In the genomic region with DNA sequence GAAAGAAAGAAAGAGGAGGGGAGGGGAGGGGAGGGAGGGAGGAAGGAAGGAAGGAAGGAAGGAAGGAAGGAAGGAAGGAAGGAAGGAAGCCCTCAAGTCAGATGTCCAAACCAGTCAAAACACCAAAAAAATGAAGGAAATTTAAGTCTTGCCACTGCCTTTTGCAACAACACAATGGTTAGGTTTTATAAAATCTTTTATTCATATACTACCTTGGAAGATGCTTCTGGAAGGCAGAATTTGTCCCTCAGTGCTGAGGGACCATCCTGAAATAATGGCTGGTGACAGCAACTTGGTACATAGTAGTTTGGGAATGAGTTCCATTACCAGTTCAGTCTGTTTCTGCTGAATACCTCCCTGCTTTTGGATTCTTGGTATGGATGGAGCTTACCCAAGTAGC, we compare ENCODE assay signal across 31 cellular contexts.
"Had no signal": no experiment of that assay in that cellular context is flagged by ENCODE, and none has a peak within 500 bp of the region (broad histone marks: within the 10 kb centered on the region; RNA-seq: fewer than 3 reads in every experiment).

No MANE protein-coding gene starts in this region.

- ATAC-seq: activated CD4-positive, alpha-beta T cell treated with anti-CD3 and anti-CD28 coated beads for 36 hours; activated CD8-positive, alpha-beta memory T cell treated with anti-CD3 and anti-CD28 coated beads, Interleukin-2, amount 10 ng/mL, durations not matched to agents 7 days and 5 days; activated CD8-positive, alpha-beta T cell treated with anti-CD3 and anti-CD28 coated beads, Interleukin-2, amount 10 ng/mL, durations not matched to agents 7 days and 5 days; activated naive CD8-positive, alpha-beta T cell treated with anti-CD3 and anti-CD28 coated beads, Interleukin-2, amount 50 U/mL, for 24 hours; body of pancreas; effector memory CD8-positive, alpha-beta T cell; foreskin keratinocyte; gastrocnemius medialis; heart left ventricle had no signal

- H3K9me3 ChIP-seq: adrenal gland, body of pancreas, esophagus muscularis mucosa, gastrocnemius medialis, heart left ventricle had no signal

- H3K4me3 ChIP-seq: adrenal gland, body of pancreas, esophagus muscularis mucosa, gastrocnemius medialis, heart left ventricle had no signal

- H3K27me3 ChIP-seq: body of pancreas, esophagus muscularis mucosa, gastrocnemius medialis had no signal

- FAIRE-seq: colon had no signal

- DNase-seq: activated CD4-positive, alpha-beta memory T cell treated with anti-CD3 and anti-CD28 coated beads for 36 hours; activated CD4-positive, alpha-beta T cell treated with anti-CD3 and anti-CD28 coated beads for 36 hours; activated CD4-positive, alpha-beta T cell treated with anti-CD3 and anti-CD28 coated beads, Interleukin-2, amount 10 ng/mL, durations not matched to agents 24 days and 14 days; activated CD4-positive, CD25-positive, alpha-beta regulatory T cell; activated CD4-positive, CD25-positive, alpha-beta regulatory T cell treated with anti-CD3 and anti-CD28 coated beads, Interleukin-2, amount 50 U/mL, for 72 hours; activated CD8-positive, alpha-beta memory T cell treated with anti-CD3 and anti-CD28 coated beads, Interleukin-2, amount 10 ng/mL, durations not matched to agents 7 days and 5 days; activated CD8-positive, alpha-beta memory T cell treated with anti-CD3 and anti-CD28 coated beads, Interleukin-2, amount 50 U/mL, for 4 hours; activated CD8-positive, alpha-beta T cell treated with anti-CD3 and anti-CD28 coated beads, Interleukin-2, amount 10 ng/mL, durations not matched to agents 7 days and 5 days; activated effector memory CD4-positive, alpha-beta T cell treated with anti-CD3 and anti-CD28 coated beads, Interleukin-2, amount 50 U/mL, for 16 hours; activated naive CD4-positive, alpha-beta T cell treated with anti-CD3 and anti-CD28 coated beads for 36 hours; activated naive CD8-positive, alpha-beta T cell treated with anti-CD3 and anti-CD28 coated beads for 36 hours; activated naive CD8-positive, alpha-beta T cell treated with anti-CD3 and anti-CD28 coated beads, Interleukin-2, amount 50 U/mL, for 24 hours; activated T-cell treated with anti-CD3 and anti-CD28 coated beads, Interleukin-2, amount 50 U/mL, for 1 hour; activated T-cell treated with anti-CD3 and anti-CD28 coated beads, Interleukin-2, amount 50 U/mL, for 48 hours; adrenal gland; amygdala; aorta; body of pancreas; caudate nucleus; cortex of kidney; dermis blood vessel endothelial cell; effector CD4-positive, alpha-beta T cell; effector memory CD8-positive, alpha-beta T cell; erythroblast; foreskin keratinocyte; gastrocnemius medialis; glutamatergic neuron; heart left ventricle; T-helper 2 cell had no signal

- H3K27ac ChIP-seq: adrenal gland, body of pancreas, esophagus muscularis mucosa, foreskin keratinocyte, gastrocnemius medialis, heart left ventricle had no signal

- H3K4me1 ChIP-seq: adrenal gland, body of pancreas, esophagus muscularis mucosa, foreskin keratinocyte, gastrocnemius medialis, heart left ventricle had no signal

- H3K36me3 ChIP-seq: adrenal gland, esophagus muscularis mucosa, gastrocnemius medialis, heart left ventricle had no signal
